In genomic region chr17:17826340-17826708, GRCh38 we compare ENCODE assay signal across 12 cellular contexts. TPM values are rescaled to one million over a fixed set of nuclear protein-coding genes. Genes with fewer than 3 reads are reported as not detected.
DNase-seq lines count a peak whose midpoint lies in the region; ATAC-seq and TF ChIP-seq lines count a peak whose summit lies in the region.
"Had no signal": no experiment of that assay in that cellular context is flagged by ENCODE, and none has a peak within 500 bp of the region (broad histone marks: within the 10 kb centered on the region; RNA-seq: fewer than 3 reads in every experiment).

No MANE protein-coding gene starts in this region.

- ATAC-seq in stimulated activated naive CD8-positive, alpha-beta T cell treated with anti-CD3 and anti-CD28 coated beads, Interleukin-15, Interleukin-2, amounts not matched to agents 100 U/mL and 50 U/mL, for 24 hours: no peak
- no peak for ATAC-seq in natural killer cell
- ATAC-seq in HG02852 (IDR thresholded peaks at IDR 0.05; ENCODE audit: unreplicated experiment): no peak
- ATAC-seq: left lung had no signal

- no peaks in the 10 kb centered on the region for H3K9me3 Mint-ChIP-seq in stimulated activated naive CD8-positive, alpha-beta T cell treated with anti-CD3 and anti-CD28 coated beads, Interleukin-15, Interleukin-2, amounts not matched to agents 100 ng/mL and 50 ng/mL, for 24 hours
- no peaks in the 10 kb centered on the region for H3K9me3 Mint-ChIP-seq in activated naive CD8-positive, alpha-beta T cell (ENCODE audit: low read depth)
- H3K9me3 Mint-ChIP-seq in natural killer cell (no peaks in the 10 kb centered on the region), glutamatergic neuron (ENCODE audit: unreplicated experiment) (peaks cover 17% of the 10 kb centered on the region)

- TF ChIP-seq CTCF in natural killer cell (IDR thresholded peaks at IDR 0.05) (no peak), glutamatergic neuron (IDR thresholded peaks at IDR 0.05; ENCODE audit: partially characterized antibody, unreplicated experiment) (no peak)

- H3K27me3 Mint-ChIP-seq in stimulated activated naive CD8-positive, alpha-beta T cell treated with anti-CD3 and anti-CD28 coated beads, Interleukin-15, Interleukin-2, amounts not matched to agents 100 ng/mL and 50 ng/mL, for 24 hours: no peaks in the 10 kb centered on the region
- no peaks in the 10 kb centered on the region for H3K27me3 Mint-ChIP-seq in activated naive CD8-positive, alpha-beta T cell
- H3K27me3 Mint-ChIP-seq in natural killer cell (ENCODE audit: low read depth in 2 of 2) (no peaks in the 10 kb centered on the region), glutamatergic neuron (ENCODE audit: unreplicated experiment) (peaks cover 16% of the 10 kb centered on the region)

- H3K4me3 Mint-ChIP-seq in stimulated activated naive CD8-positive, alpha-beta T cell treated with anti-CD3 and anti-CD28 coated beads, Interleukin-15, Interleukin-2, amounts not matched to agents 100 ng/mL and 50 ng/mL, for 24 hours: no peak overlapping the region
- peak overlapping the region; percentile 59 for H3K4me3 Mint-ChIP-seq in activated naive CD8-positive, alpha-beta T cell
- peak overlapping the region; percentile 70 for H3K4me3 Mint-ChIP-seq in natural killer cell
- H3K4me3 Mint-ChIP-seq in glutamatergic neuron (ENCODE audit: unreplicated experiment): no peak overlapping the region

- peaks cover 13% of the 10 kb centered on the region for H3K36me3 Mint-ChIP-seq in stimulated activated naive CD8-positive, alpha-beta T cell treated with anti-CD3 and anti-CD28 coated beads, Interleukin-15, Interleukin-2, amounts not matched to agents 100 ng/mL and 50 ng/mL, for 24 hours (ENCODE audit: low read depth)
- H3K36me3 Mint-ChIP-seq in activated naive CD8-positive, alpha-beta T cell: no peaks in the 10 kb centered on the region
- no peaks in the 10 kb centered on the region for H3K36me3 Mint-ChIP-seq in natural killer cell
- no peaks in the 10 kb centered on the region for H3K36me3 Mint-ChIP-seq in glutamatergic neuron (ENCODE audit: unreplicated experiment)

- peaks cover 72% of the 10 kb centered on the region for H3K4me1 Mint-ChIP-seq in stimulated activated naive CD8-positive, alpha-beta T cell treated with anti-CD3 and anti-CD28 coated beads, Interleukin-15, Interleukin-2, amounts not matched to agents 100 ng/mL and 50 ng/mL, for 24 hours (ENCODE audit: low read depth)
- peaks cover 79% of the 10 kb centered on the region for H3K4me1 Mint-ChIP-seq in activated naive CD8-positive, alpha-beta T cell (ENCODE audit: low read depth)
- H3K4me1 Mint-ChIP-seq in natural killer cell: peaks cover 20 to 58% of the 10 kb centered on the region in 2 donors
- H3K4me1 Mint-ChIP-seq in glutamatergic neuron (ENCODE audit: low read depth, unreplicated experiment): peaks cover 38% of the 10 kb centered on the region

- no peak for DNase-seq in stimulated activated naive CD8-positive, alpha-beta T cell treated with anti-CD3 and anti-CD28 coated beads, Interleukin-15, Interleukin-2, amounts not matched to agents 100 U/mL and 50 U/mL, for 24 hours
- DNase-seq in natural killer cell (no peak), glutamatergic neuron (no peak), globus pallidus (ENCODE audit: low spot score) (no peak), NCI-H1417 (lab: John Stamatoyannopoulos, UW) (no peak)
- DNase-seq: aorta, C1 segment of cervical spinal cord, left lung, spleen had no signal

- intact Hi-C loops in natural killer cell (cut with micrococcal nuclease): no loop called here

- peak overlapping the region; percentile 69 for H3K27ac Mint-ChIP-seq in stimulated activated naive CD8-positive, alpha-beta T cell treated with anti-CD3 and anti-CD28 coated beads, Interleukin-15, Interleukin-2, amounts not matched to agents 100 ng/mL and 50 ng/mL, for 24 hours
- peak overlapping the region; percentile 82 for H3K27ac Mint-ChIP-seq in activated naive CD8-positive, alpha-beta T cell
- peak overlapping the region; percentile 76 to 87 for H3K27ac Mint-ChIP-seq in natural killer cell
- no peak overlapping the region for H3K27ac Mint-ChIP-seq in glutamatergic neuron (ENCODE audit: unreplicated experiment)

RNA-seq across cellular contexts. Expression of gene SREBF1, which starts 10.5 kb away (rescaled TPM):
- 100 to 1,000 TPM in 2 of 3 donors, 10 to 100 TPM in 1; 80.7 to 208 (median 119) TPM for total RNA-seq in natural killer cell
- 365 TPM for total RNA-seq in glutamatergic neuron (ENCODE audit: unreplicated experiment)

Comparison
In these comparisons a context has a peak if more than half of its experiments do, and no peak if none do; other contexts are left out.
1. H3K4me3 Mint-ChIP-seq: peak in activated naive CD8-positive, alpha-beta T cell (single experiment) and natural killer cell (single experiment); none in stimulated activated naive CD8-positive, alpha-beta T cell treated with anti-CD3 and anti-CD28 coated beads, Interleukin-15, Interleukin-2, amounts not matched to agents 100 ng/mL and 50 ng/mL, for 24 hours (single experiment) and glutamatergic neuron (single experiment).